ENCODE assay signal across 8 cellular contexts in the genomic region with DNA sequence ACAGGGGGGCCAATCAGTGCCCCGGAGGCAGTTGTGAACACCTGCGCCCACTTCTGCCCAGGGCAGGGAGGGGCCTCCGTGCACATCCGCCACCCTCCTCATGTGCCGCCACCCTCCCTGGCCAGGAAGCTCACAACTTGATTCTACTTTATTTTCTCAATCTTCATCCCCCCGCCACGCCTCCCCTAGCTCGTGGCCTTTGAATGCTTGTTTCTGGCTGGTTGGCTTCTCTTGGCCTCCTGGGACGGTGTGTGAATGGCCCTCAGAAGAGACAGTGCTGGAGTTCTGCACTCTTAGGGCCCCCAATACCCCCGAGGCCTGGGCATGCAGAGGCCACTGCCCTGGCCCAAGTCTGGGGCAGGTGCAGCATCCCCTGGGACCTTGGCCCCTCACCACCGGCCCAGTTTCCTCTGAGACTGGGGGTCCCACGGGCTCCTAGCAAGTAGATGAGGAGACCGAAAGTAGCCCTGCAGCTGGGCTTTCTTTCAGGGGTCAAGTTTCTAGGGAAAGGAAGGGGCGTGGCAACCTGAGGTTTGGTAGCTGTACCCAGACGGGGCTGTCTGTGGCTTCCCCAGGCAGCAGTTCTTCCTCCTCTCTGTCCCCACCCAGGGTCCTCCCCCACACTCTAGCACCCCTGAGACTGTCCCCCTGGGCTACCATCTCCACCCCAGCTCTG. TPM values are rescaled to one million over a fixed set of nuclear protein-coding genes. Genes with fewer than 3 reads are reported as not detected.
A peak's percentile ranks its signal among the peaks of the same experiment; 100 is the strongest.
DNase-seq lines count a peak whose midpoint lies in the region; ATAC-seq, FAIRE-seq and TF ChIP-seq lines count a peak whose summit lies in the region.

No MANE protein-coding gene starts in this region.

- H3K27me3 ChIP-seq in NT2/D1 (ENCODE audit: insufficient read depth, insufficient read length) (peaks cover 27% of the 10 kb centered on the region), mucosa of stomach (ENCODE audit: control insufficient read depth, insufficient read depth, low read length) (peaks cover 28% of the 10 kb centered on the region), prostate gland (replicated peaks; ENCODE audit: insufficient read depth) (no peaks in the 10 kb centered on the region)

- DNase-seq in NT2/D1 (ENCODE audit: low read depth, low spot score) (no peak), prostate gland (ENCODE audit: low spot score) (no peak), midbrain (lab: John Stamatoyannopoulos, UW) (no peak), H54 (ENCODE audit: insufficient read length, low spot score) (no peak)
- peak; percentile 47 for DNase-seq in activated naive CD4-positive, alpha-beta T cell treated with anti-CD3 and anti-CD28 coated beads, Interleukin-2, amount 50 U/mL, for 16 hours

- H3K4me3 ChIP-seq in GM08714 (ENCODE audit: low read length) (peak overlapping the region; percentile 92; the same call in 1 of the 2 replicates), NT2/D1 (ENCODE audit: insufficient read length, low read depth) (no peak overlapping the region), mucosa of stomach (ENCODE audit: low read length) (no peak overlapping the region), prostate gland (no peak overlapping the region)

- no peak overlapping the region for H3K27ac ChIP-seq in prostate gland

- TF ChIP-seq POLR2A in prostate gland (IDR thresholded peaks at IDR 0.05) (no peak), H54 (IDR thresholded peaks at IDR 0.05; ENCODE audit: low read depth, low read length) (no peak)

- H3K9me3 ChIP-seq in NT2/D1 (ENCODE audit: insufficient read depth, low read length), result no peaks in the 10 kb centered on the region
- H3K9me3 ChIP-seq in mucosa of stomach (ENCODE audit: control insufficient read depth, low read length), result no peaks in the 10 kb centered on the region
- no peaks in the 10 kb centered on the region for H3K9me3 ChIP-seq in prostate gland

- H3K9ac ChIP-seq in NT2/D1 (ENCODE audit: insufficient read length, low read depth) (peak overlapping the region; percentile 63), mucosa of stomach (ENCODE audit: low read length) (peak overlapping the region; percentile 61)

- intact Hi-C loops in prostate gland (cut with DNase I), result no loop called here

- peaks cover 35% of the 10 kb centered on the region for H3K36me3 ChIP-seq in NT2/D1 (ENCODE audit: insufficient read depth, insufficient read length, low read length)
- H3K36me3 ChIP-seq in mucosa of stomach (ENCODE audit: control insufficient read depth, insufficient read depth, low read length), result no peaks in the 10 kb centered on the region
- H3K36me3 ChIP-seq in prostate gland, result no peaks in the 10 kb centered on the region

- WGBS in prostate gland, result 65% methylated on average over 15 of the region's 15 CpGs

- no peak for TF ChIP-seq CTCF in prostate gland (IDR thresholded peaks at IDR 0.05)

- FAIRE-seq in H54 (lab: Jason Lieb, UNC), result no peak

- H3K4me1 ChIP-seq in NT2/D1 (ENCODE audit: insufficient read depth, insufficient read length), result peaks cover 22% of the 10 kb centered on the region
- peaks cover 14% of the 10 kb centered on the region for H3K4me1 ChIP-seq in mucosa of stomach (ENCODE audit: control insufficient read depth, insufficient read depth, low read length)
- peaks cover 9% of the 10 kb centered on the region for H3K4me1 ChIP-seq in prostate gland (replicated peaks)

- no peak for ATAC-seq in GM21576 (IDR thresholded peaks at IDR 0.05; ENCODE audit: unreplicated experiment)

RNA-seq across cellular contexts. Expression of gene RGS19, which starts 1.3 kb away (rescaled TPM):
- total RNA-seq in prostate gland, result 10 to 100 TPM; 13.3 to 15.1 TPM

RNA-seq across cellular contexts. Expression of gene OPRL1, which starts 1.9 kb away (rescaled TPM):
- 1 to 10 TPM; 1.5 to 2.9 TPM for total RNA-seq in prostate gland

RNA-seq across cellular contexts. Expression of gene LKAAEAR1, which starts 6.2 kb away (rescaled TPM):
- total RNA-seq in prostate gland, result 10 to 100 TPM in 1 of 2 donors, not detected in 1; 10.2 TPM

RNA-seq across cellular contexts. Expression of gene TCEA2, which starts 15.0 kb away (rescaled TPM):
- 10 to 100 TPM; 45.0 to 69.5 TPM for total RNA-seq in prostate gland

RNA-seq across cellular contexts. Expression of gene SOX18, which starts 28.6 kb away (rescaled TPM):
- total RNA-seq in prostate gland, result 10 to 100 TPM in 1 of 2 donors, 1 to 10 TPM in 1; 4.7 to 12.8 TPM
